Comparison of ENCODE assay signal across 16 cellular contexts in genomic region chr5:138950411-138951011, GRCh38.
DNase-seq lines count a peak whose midpoint lies in the region; ATAC-seq and TF ChIP-seq lines count a peak whose summit lies in the region.
"Had no signal": no experiment of that assay in that cellular context is flagged by ENCODE, and none has a peak within 500 bp of the region (broad histone marks: within the 10 kb centered on the region; RNA-seq: fewer than 3 reads in every experiment).

No MANE protein-coding gene starts in this region.

- H3K27me3 Mint-ChIP-seq in neural crest cell (ENCODE audit: low read depth), result peaks cover 13% of the 10 kb centered on the region
- H3K27me3 Mint-ChIP-seq in type B pancreatic cell, result no peaks in the 10 kb centered on the region
- H3K27me3 Mint-ChIP-seq: dendritic cell treated with granulocyte-macrophage colony-stimulating factor and Interleukin-4, amounts not matched to agents 40 ng/mL and 50 ng/mL, for 4 days had no signal

- H3K4me3 ChIP-seq in ovary, result no peak overlapping the region
- H3K4me3 ChIP-seq: A549, Peyer's patch, vagina had no signal

- no peaks in the 10 kb centered on the region for H3K27me3 ChIP-seq in ovary
- H3K27me3 ChIP-seq: Peyer's patch, vagina had no signal

- WGBS in ovary, 3 donors, result 87 to 89% (median 88%) methylated on average over 13 of the region's 13 CpGs

- TF ChIP-seq CTCF in neural crest cell (conservative IDR thresholded peaks at IDR 0.05) (no peak), type B pancreatic cell (conservative IDR thresholded peaks at IDR 0.05) (no peak), ovary (IDR thresholded peaks at IDR 0.05) (no peak)

- H3K4me1 ChIP-seq in ovary (ENCODE audit: insufficient read depth), result peaks cover 27% of the 10 kb centered on the region
- H3K4me1 ChIP-seq: A549 had no signal

- peak; percentile 5 for ATAC-seq in Right ventricle myocardium superior (ENCODE audit: poor library complexity)
- no peak for ATAC-seq in left cardiac atrium
- no peak for ATAC-seq in HG03521 (IDR thresholded peaks at IDR 0.05; ENCODE audit: unreplicated experiment)
- ATAC-seq: A549; activated T-cell treated with anti-CD3 and anti-CD28 coated beads, Interleukin-2, amount 50 U/mL, for 4 hours had no signal

- TF ChIP-seq EP300 in ovary (IDR thresholded peaks at IDR 0.05), result no peak

- H3K36me3 ChIP-seq in ovary, result no peaks in the 10 kb centered on the region
- H3K36me3 ChIP-seq: vagina had no signal

- no peaks in the 10 kb centered on the region for H3K9me3 ChIP-seq in ovary
- H3K9me3 ChIP-seq: A549, Peyer's patch, vagina had no signal

- H3K4me3 Mint-ChIP-seq in neural crest cell, result peak overlapping the region; percentile 5
- H3K4me3 Mint-ChIP-seq in type B pancreatic cell, result no peak overlapping the region
- H3K4me3 Mint-ChIP-seq: activated T-cell treated with anti-CD3 and anti-CD28 coated beads, Interleukin-2, amount 50 U/mL, for 4 hours; dendritic cell treated with granulocyte-macrophage colony-stimulating factor and Interleukin-4, amounts not matched to agents 40 ng/mL and 50 ng/mL, for 4 days had no signal

- H3K27ac Mint-ChIP-seq in neural crest cell (ENCODE audit: unreplicated experiment), result no peak overlapping the region
- H3K27ac Mint-ChIP-seq in type B pancreatic cell, result peak overlapping the region; percentile 19
- H3K27ac Mint-ChIP-seq: dendritic cell treated with granulocyte-macrophage colony-stimulating factor and Interleukin-4, amounts not matched to agents 40 ng/mL and 50 ng/mL, for 4 days had no signal

- H3K9me3 Mint-ChIP-seq in neural crest cell, result no peaks in the 10 kb centered on the region
- no peaks in the 10 kb centered on the region for H3K9me3 Mint-ChIP-seq in type B pancreatic cell
- H3K9me3 Mint-ChIP-seq: activated T-cell treated with anti-CD3 and anti-CD28 coated beads, Interleukin-2, amount 50 U/mL, for 4 hours; dendritic cell treated with granulocyte-macrophage colony-stimulating factor and Interleukin-4, amounts not matched to agents 40 ng/mL and 50 ng/mL, for 4 days had no signal

- H3K4me1 Mint-ChIP-seq in neural crest cell (peaks cover 58% of the 10 kb centered on the region), type B pancreatic cell (ENCODE audit: unreplicated experiment) (peaks cover 51% of the 10 kb centered on the region)

- TF ChIP-seq POLR2A in ovary (IDR thresholded peaks at IDR 0.05), result no peak

- H3K36me3 Mint-ChIP-seq in neural crest cell (ENCODE audit: low read depth) (peaks cover 2% of the 10 kb centered on the region), type B pancreatic cell (peaks cover 3% of the 10 kb centered on the region)

- intact Hi-C loops in Right ventricle myocardium superior (cut with DNase I), result no loop called here
- intact Hi-C loops in left cardiac atrium (cut with DNase I), result no loop called here
- intact Hi-C loops in ovary (cut with DNase I), result no loop called here

- no peak for DNase-seq in Right ventricle myocardium superior
- DNase-seq in left cardiac atrium, result no peak
- DNase-seq in globus pallidus (ENCODE audit: low spot score), result peak; percentile 78
- no peak for DNase-seq in neural crest cell (ENCODE audit: low read depth, low spot score)
- DNase-seq in type B pancreatic cell (ENCODE audit: extremely low spot score, unreplicated experiment), result no peak
- no peak for DNase-seq in ovary
- no peak for DNase-seq in SKM-1 treated with dmso at 0.1 percent for 144 hours (lab: John Stamatoyannopoulos, UW; ENCODE audit: unreplicated experiment)
- DNase-seq: activated CD4-positive, alpha-beta T cell treated with anti-CD3 and anti-CD28 coated beads for 48 hours; activated T-cell treated with anti-CD3 and anti-CD28 coated beads, Interleukin-2, amount 50 U/mL, for 4 hours; NCI-H187 treated with DMSO at 0.1 percent for 48 hours; NCI-H774 had no signal

- no peak overlapping the region for H3K27ac ChIP-seq in ovary
- H3K27ac ChIP-seq: A549, Peyer's patch, vagina had no signal
